25 cellular contexts compared by ENCODE assay signal in the genomic region with DNA sequence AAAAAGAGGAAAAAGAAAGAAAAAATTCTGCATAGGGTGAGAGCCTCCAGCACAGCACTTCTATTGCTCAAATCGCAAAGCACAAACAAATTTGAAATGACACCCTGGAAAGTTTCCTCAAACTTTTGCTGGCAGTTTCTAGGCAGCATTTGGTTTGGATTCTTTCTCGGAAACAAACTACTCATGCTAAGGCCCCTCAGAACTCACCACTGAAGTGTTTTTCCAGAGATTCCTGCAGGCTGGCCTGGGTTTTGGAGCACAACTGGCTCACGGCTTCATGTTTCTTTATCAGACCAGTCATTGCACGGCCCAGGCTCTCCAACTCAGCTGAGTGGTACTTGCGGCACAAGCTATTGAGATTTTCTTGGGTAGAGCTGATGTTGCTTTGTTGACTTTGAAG.
DNase-seq lines count a peak whose midpoint lies in the region; ATAC-seq lines count a peak whose summit lies in the region.
"Had no signal": no experiment of that assay in that cellular context is flagged by ENCODE, and none has a peak within 500 bp of the region (broad histone marks: within the 10 kb centered on the region; RNA-seq: fewer than 3 reads in every experiment).

No MANE protein-coding gene starts in this region.

- no peak overlapping the region for H3K4me3 Mint-ChIP-seq in activated CD4-positive, alpha-beta T cell treated with anti-CD3 and anti-CD28 coated beads, Interleukin-2, amount 10 ng/mL, durations not matched to agents 24 days and 14 days
- H3K4me3 Mint-ChIP-seq: naive thymus-derived CD4-positive, alpha-beta T cell; T-helper 1 cell treated with Interleukin-12 subunit alpha and Interleukin-12 subunit beta and Interleukin-4 antibody, amounts not matched to agents 30 μg/mL and 1 μg/mL, for 36 hours had no signal

- no peaks in the 10 kb centered on the region for H3K27me3 ChIP-seq in aorta (ENCODE audit: control insufficient read depth in 1 of 2, insufficient read depth in 2 of 2, low read length in 1 of 2)
- H3K27me3 ChIP-seq: esophagus squamous epithelium, heart left ventricle, pancreas, SJCRH30 had no signal

- no peaks in the 10 kb centered on the region for H3K4me1 Mint-ChIP-seq in activated CD4-positive, alpha-beta T cell treated with anti-CD3 and anti-CD28 coated beads, Interleukin-2, amount 10 ng/mL, durations not matched to agents 24 days and 14 days
- H3K4me1 Mint-ChIP-seq: naive thymus-derived CD4-positive, alpha-beta T cell had no signal

- peak overlapping the region; percentile 83 to 100 for H3K27ac ChIP-seq in aorta (ENCODE audit: low read depth in 1 of 2, low read length in 2 of 2)
- H3K27ac ChIP-seq: 22Rv1, pancreas, SJCRH30 had no signal

- whole genome bisulfite sequencing in aorta, 2 donors: 3 to 7% methylated on average over 5 of the region's 5 CpGs

- H3K27ac Mint-ChIP-seq in activated CD4-positive, alpha-beta T cell treated with anti-CD3 and anti-CD28 coated beads, Interleukin-2, amount 10 ng/mL, durations not matched to agents 24 days and 14 days: no peak overlapping the region
- H3K27ac Mint-ChIP-seq: naive thymus-derived CD4-positive, alpha-beta T cell; T-helper 1 cell treated with Interleukin-12 subunit alpha and Interleukin-12 subunit beta and Interleukin-4 antibody, amounts not matched to agents 30 μg/mL and 1 μg/mL, for 36 hours had no signal

- intact Hi-C loops in activated CD4-positive, alpha-beta T cell treated with anti-CD3 and anti-CD28 coated beads, Interleukin-2, amount 10 ng/mL, durations not matched to agents 24 days and 14 days (cut with micrococcal nuclease): no loop called here
- intact Hi-C loops in left ventricle myocardium superior (cut with micrococcal nuclease) (no loop called here), sciatic nerve (cut with DNase I) (no loop called here), aorta (cut with DNase I) (no loop called here)

- peaks cover 5 to 8% of the 10 kb centered on the region in 2 donors for H3K4me1 ChIP-seq in aorta (ENCODE audit: control insufficient read depth in 1 of 2, insufficient read depth in 2 of 2, low read length in 2 of 2)
- H3K4me1 ChIP-seq: HAP-1, pancreas, SJCRH30 had no signal

- no peaks in the 10 kb centered on the region for H3K36me3 ChIP-seq in aorta (ENCODE audit: control insufficient read depth in 1 of 2, insufficient read depth in 2 of 2, low read length in 1 of 2)
- H3K36me3 ChIP-seq: esophagus squamous epithelium, HAP-1, pancreas, SJCRH30 had no signal

- no peaks in the 10 kb centered on the region for H3K9me3 ChIP-seq in aorta (ENCODE audit: control insufficient read depth, low read length)
- H3K9me3 ChIP-seq: esophagus squamous epithelium, HAP-1, heart left ventricle, pancreas, SJCRH30 had no signal

- no peaks in the 10 kb centered on the region for H3K36me3 Mint-ChIP-seq in activated CD4-positive, alpha-beta T cell treated with anti-CD3 and anti-CD28 coated beads, Interleukin-2, amount 10 ng/mL, durations not matched to agents 24 days and 14 days (ENCODE audit: low read depth)
- H3K36me3 Mint-ChIP-seq: naive thymus-derived CD4-positive, alpha-beta T cell had no signal

- DNase-seq in activated CD4-positive, alpha-beta T cell treated with anti-CD3 and anti-CD28 coated beads, Interleukin-2, amount 10 ng/mL, durations not matched to agents 24 days and 14 days: peak; percentile 39
- no peak for DNase-seq in activated CD4-positive, alpha-beta T cell treated with anti-CD3 and anti-CD28 coated beads for 4 hours
- DNase-seq in left ventricle myocardium superior (no peak), sciatic nerve (ENCODE audit: low spot score) (no peak), aorta (peak; percentile 81 to 82), NCI-H2227 (lab: John Stamatoyannopoulos, UW; ENCODE audit: unreplicated experiment) (no peak), DMS153 treated with DMSO at 0.1 percent for 48 hours (lab: John Stamatoyannopoulos, UW; ENCODE audit: unreplicated experiment) (no peak)
- DNase-seq: activated CD4-positive, alpha-beta T cell treated with anti-CD3 and anti-CD28 coated beads, Interleukin-2, amount 50 U/mL, for 4 hours; activated gamma-delta T cell; C1 segment of cervical spinal cord; central memory CD4-positive, alpha-beta T cell; effector CD8-positive, alpha-beta T cell; esophagus squamous epithelium; GF-D8; heart left ventricle; naive thymus-derived CD4-positive, alpha-beta T cell; NCI-H1436 treated with DMSO at 0.1 percent for 48 hours; NCI-H774; pancreas; SJCRH30; stimulated activated CD4-positive, alpha-beta T cell treated with anti-CD3 and anti-CD28 coated beads, Interleukin-4, amount 100 ng/mL, for 4 hours had no signal

- H3K9me3 Mint-ChIP-seq in activated CD4-positive, alpha-beta T cell treated with anti-CD3 and anti-CD28 coated beads, Interleukin-2, amount 10 ng/mL, durations not matched to agents 24 days and 14 days: no peaks in the 10 kb centered on the region
- H3K9me3 Mint-ChIP-seq: naive thymus-derived CD4-positive, alpha-beta T cell; T-helper 1 cell treated with Interleukin-12 subunit alpha and Interleukin-12 subunit beta and Interleukin-4 antibody, amounts not matched to agents 30 μg/mL and 1 μg/mL, for 36 hours had no signal

- ATAC-seq in left ventricle myocardium superior (peak; percentile 55), sciatic nerve (peak; percentile 75), aorta (ENCODE audit: low FRiP score) (peak; percentile 85), HG03520 (IDR thresholded peaks at IDR 0.05; ENCODE audit: unreplicated experiment) (no peak)
- ATAC-seq: naive thymus-derived CD4-positive, alpha-beta T cell had no signal

- H3K4me3 ChIP-seq in aorta (ENCODE audit: low read length in 2 of 2): peak overlapping the region in 1 of 2 donors; percentile 48
- H3K4me3 ChIP-seq: esophagus squamous epithelium, HAP-1, heart left ventricle, pancreas, SJCRH30 had no signal

- peaks cover 2% of the 10 kb centered on the region for H3K27me3 Mint-ChIP-seq in activated CD4-positive, alpha-beta T cell treated with anti-CD3 and anti-CD28 coated beads, Interleukin-2, amount 10 ng/mL, durations not matched to agents 24 days and 14 days

Comparison
In these comparisons a context has a peak if more than half of its experiments do, and no peak if none do; other contexts are left out.
1. DNase-seq: peak in activated CD4-positive, alpha-beta T cell treated with anti-CD3 and anti-CD28 coated beads, Interleukin-2, amount 10 ng/mL, durations not matched to agents 24 days and 14 days (single experiment) and aorta (2 of 2); none in activated CD4-positive, alpha-beta T cell treated with anti-CD3 and anti-CD28 coated beads for 4 hours (0 of 2), left ventricle myocardium superior (single experiment), sciatic nerve (single experiment), NCI-H2227 (single experiment) and DMS153 treated with DMSO at 0.1 percent for 48 hours (single experiment).